In genomic region chr17:47840742-47841487, GRCh38 we compare ENCODE assay signal across 1 cellular context.
TF ChIP-seq lines count a peak whose summit lies in the region.

TSS of gene SCRN2 (minus strand) at chr17:47841273. CDS start at chr17:47840843, 430 bp downstream.

TF ChIP-seq in WTC11, 78 proteins besides CTCF, POLR2A, EP300 and RAD21 (continued from another document):
- TF ChIP-seq ARID4B (CRISPR knock-in tag; IDR thresholded peaks at IDR 0.05; ENCODE audit: borderline replicate concordance) (0 out of 2 replicates have a peak, but pooled peaks have one; percentile 23), HMGXB4 (CRISPR knock-in tag; IDR thresholded peaks at IDR 0.05) (peak; percentile 59; the same call in 1 of the 2 replicates), NFE2L1 (CRISPR knock-in tag; IDR thresholded peaks at IDR 0.05) (no peak), SP1 (CRISPR knock-in tag; conservative IDR thresholded peaks at IDR 0.05) (peak; percentile 71; the same call in 1 of the 2 replicates), ZNF232 (CRISPR knock-in tag; IDR thresholded peaks at IDR 0.05) (no peak), ZNF396 (CRISPR knock-in tag; IDR thresholded peaks at IDR 0.05; ENCODE audit: borderline replicate concordance) (no peak), ATF3 (CRISPR knock-in tag; conservative IDR thresholded peaks at IDR 0.05) (no peak), GABPB1 (CRISPR knock-in tag; IDR thresholded peaks at IDR 0.05) (peak; percentile 58), TEAD1 (CRISPR knock-in tag; IDR thresholded peaks at IDR 0.05) (0 out of 2 replicates have a peak, but pooled peaks have one; percentile 54), CDX4 (CRISPR knock-in tag; IDR thresholded peaks at IDR 0.05; ENCODE audit: borderline replicate concordance) (no peak), GRHL2 (CRISPR knock-in tag; IDR thresholded peaks at IDR 0.05; ENCODE audit: insufficient replicate concordance, severe bottlenecking) (no peak), MXD4 (CRISPR knock-in tag; IDR thresholded peaks at IDR 0.05; ENCODE audit: borderline replicate concordance) (no peak)
